In the genomic region with DNA sequence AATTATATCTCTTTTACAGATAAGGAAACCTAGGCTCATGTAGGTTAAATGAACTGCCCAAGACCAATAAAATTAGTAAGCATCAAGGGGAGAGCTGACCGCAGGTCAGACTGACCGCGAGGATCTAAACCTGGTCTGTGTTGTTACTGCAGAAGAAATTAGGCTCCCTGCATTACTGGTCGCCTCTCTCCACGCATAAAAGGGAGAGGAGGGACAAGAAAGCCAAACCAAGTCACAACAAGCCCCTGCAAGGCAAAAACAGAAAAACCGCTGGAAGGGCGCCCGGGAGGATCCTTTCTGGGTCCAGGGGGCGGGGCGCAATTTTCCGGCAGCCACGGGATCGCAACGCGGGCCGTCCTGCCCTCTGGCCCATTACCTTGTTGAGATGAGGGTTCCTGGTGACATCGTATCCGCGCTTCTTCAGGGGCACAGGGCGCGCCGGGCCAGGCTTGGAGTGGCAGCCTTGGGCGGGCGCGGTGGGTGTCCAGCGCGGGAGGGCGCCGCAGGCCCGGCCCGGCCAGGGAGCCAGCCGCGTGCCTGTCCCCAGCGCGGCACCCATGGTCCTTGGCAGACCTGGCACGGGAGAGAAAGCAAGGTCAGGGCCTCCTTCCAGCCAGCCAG, we compare ENCODE assay signal across 8 cellular contexts. TPM values are rescaled to one million over a fixed set of nuclear protein-coding genes. Genes with fewer than 3 reads are reported as not detected.
A peak's percentile ranks its signal among the peaks of the same experiment; 100 is the strongest.
DNase-seq lines count a peak whose midpoint lies in the region; ATAC-seq, FAIRE-seq and TF ChIP-seq lines count a peak whose summit lies in the region.

No MANE protein-coding gene starts in this region.

- BruUV-seq in endothelial cell of umbilical vein (replicated peaks; lab: Mats Ljungman, UMichigan), result no TSS peak

- H3K4me3 Mint-ChIP-seq in T-helper 17 cell (peak overlapping the region; percentile 87), mesothelial cell of epicardium (peak overlapping the region; percentile 76)

- no peaks in the 10 kb centered on the region for H4K20me1 ChIP-seq in endothelial cell of umbilical vein (replicated peaks; ENCODE audit: control insufficient read depth, extremely low read depth, insufficient read depth, low read length)

- TF ChIP-seq POLR2A in endothelial cell of umbilical vein (IDR thresholded peaks at IDR 0.05; ENCODE audit: low read depth, low read length) (no peak), testis (IDR thresholded peaks at IDR 0.05) (no peak)

- POLR2A ChIA-PET in endothelial cell of umbilical vein (lab: Charles Lee), result interaction anchor here (1.0 kb wide), 2 partner anchors 69 to 129 kb away, joined by 3 read pairs; partner anchors contain the start of gene PRSS23

- no peaks in the 10 kb centered on the region for H3K9me1 ChIP-seq in endothelial cell of umbilical vein (replicated peaks; ENCODE audit: control insufficient read depth, extremely low read depth, insufficient read depth, low read length)

- peak overlapping the region; percentile 74 for H2AFZ ChIP-seq in endothelial cell of umbilical vein (ENCODE audit: low read depth, low read length)

- peak overlapping the region; percentile 47 for H3K27ac Mint-ChIP-seq in T-helper 17 cell
- no peak overlapping the region for H3K27ac Mint-ChIP-seq in mesothelial cell of epicardium

- H3K9ac ChIP-seq in endothelial cell of umbilical vein (replicated peaks; ENCODE audit: extremely low read depth, insufficient read depth, low read length), result peak overlapping the region; percentile 91

- H3K27me3 Mint-ChIP-seq in T-helper 17 cell, result peaks cover 32% of the 10 kb centered on the region
- H3K27me3 Mint-ChIP-seq in mesothelial cell of epicardium (ENCODE audit: low read depth), result peaks cover 69% of the 10 kb centered on the region

- TF ChIP-seq CTCF in endothelial cell of umbilical vein (IDR thresholded peaks at IDR 0.05; ENCODE audit: extremely low read depth in 1 of 2, insufficient read depth in 1 of 2, low read depth in 1 of 2, low read length in 2 of 2) (no peak), mesothelial cell of epicardium (IDR thresholded peaks at IDR 0.05; ENCODE audit: unreplicated experiment) (no peak), testis (IDR thresholded peaks at IDR 0.05) (no peak)

- in situ Hi-C loops in KBM-7 (cut with MboI; ENCODE audit: low pct_unique_long_range_greater_than_20kb, low sequenced_read_pairs), result no loop called here

- CTCF ChIA-PET in endothelial cell of umbilical vein (lab: Charles Lee), result interaction anchor here (0.9 to 3.9 kb wide), 10 partner anchors 9 to 215 kb away, joined by 3 to 21 read pairs (median 5); partner anchors contain the start of gene PRSS23

- intact Hi-C loops in endothelial cell of umbilical vein (cut with micrococcal nuclease), result loop anchor here (1.0 to 5.0 kb wide), 10 partner anchors 38 to 215 kb away; no protein-coding TSS in a partner anchor
- intact Hi-C loops in testis (cut with DNase I; ENCODE audit: low total_unique reads), result no loop called here

- H3K4me1 ChIP-seq in endothelial cell of umbilical vein (ENCODE audit: control insufficient read depth, extremely low read depth, insufficient read depth, low read length), result peaks cover 31% of the 10 kb centered on the region
- H3K4me1 ChIP-seq in testis, result peaks cover 27% of the 10 kb centered on the region

- H3K36me3 Mint-ChIP-seq in T-helper 17 cell (ENCODE audit: low read depth) (peaks cover 2% of the 10 kb centered on the region), mesothelial cell of epicardium (no peaks in the 10 kb centered on the region)

- H3K4me3 ChIP-seq in endothelial cell of umbilical vein (replicated peaks in 1 of 3; ENCODE audit: insufficient read depth in 1 of 3, low read depth in 1 of 3, low read length in 3 of 3) (peak overlapping the region; percentile 60 to 88 (median 85)), testis (peak overlapping the region; percentile 72 to 88)

- DNase-seq in DMS 273 treated with DMSO at 0.1 percent for 48 hours (lab: John Stamatoyannopoulos, UW) (peak; percentile 23), T-helper 17 cell (no peak), endothelial cell of umbilical vein (ENCODE audit: low read depth, low spot score) (peak; percentile 45), mesothelial cell of epicardium (ENCODE audit: low spot score in 2 of 2, unreplicated experiment in 2 of 2) (peak in 1 of 2 experiments; percentile 42), testis (peak; percentile 86), KBM-7 (no peak)

- H3K27me3 ChIP-seq in endothelial cell of umbilical vein (ENCODE audit: control insufficient read depth in 2 of 2, insufficient read depth in 2 of 2, low read length in 2 of 2) (no peaks in the 10 kb centered on the region), testis (no peaks in the 10 kb centered on the region)

- H3K4me1 Mint-ChIP-seq in T-helper 17 cell, result peaks cover 10% of the 10 kb centered on the region
- peaks cover 8% of the 10 kb centered on the region for H3K4me1 Mint-ChIP-seq in mesothelial cell of epicardium

- no peaks in the 10 kb centered on the region for H3K9me3 Mint-ChIP-seq in mesothelial cell of epicardium

- H3K79me2 ChIP-seq in endothelial cell of umbilical vein (ENCODE audit: control insufficient read depth, insufficient read depth, low read length), result peaks cover 21% of the 10 kb centered on the region

- peak; percentile 33 for FAIRE-seq in endothelial cell of umbilical vein (lab: Jason Lieb, UNC)

- ATAC-seq in HG02642 (IDR thresholded peaks at IDR 0.05; ENCODE audit: poor library complexity, unreplicated experiment), result peak; percentile 34
- ATAC-seq in T-helper 17 cell, result no peak
- no peak for ATAC-seq in HG03571 (IDR thresholded peaks at IDR 0.05; ENCODE audit: unreplicated experiment)

- H3K27ac ChIP-seq in endothelial cell of umbilical vein (ENCODE audit: insufficient read depth, low read depth, low read length) (peak overlapping the region; percentile 91), testis (peak overlapping the region; percentile 94 to 98)

- H3K9me3 ChIP-seq in T-helper 17 cell (ENCODE audit: control insufficient read depth, low read length, poor library complexity, severe bottlenecking) (no peaks in the 10 kb centered on the region), endothelial cell of umbilical vein (replicated peaks; ENCODE audit: control insufficient read depth, insufficient read depth, low read length) (no peaks in the 10 kb centered on the region), testis (no peaks in the 10 kb centered on the region)

- peak overlapping the region; percentile 99 for H3K4me2 ChIP-seq in endothelial cell of umbilical vein (ENCODE audit: insufficient read depth, low read length)

- 0 to 1% methylated on average over 19 to 29 of the region's 36 CpGs for WGBS in testis, 2 donors

- no peaks in the 10 kb centered on the region for H3K36me3 ChIP-seq in endothelial cell of umbilical vein (ENCODE audit: control insufficient read depth in 2 of 2, extremely low read depth in 1 of 2, insufficient read depth in 2 of 2, low read length in 2 of 2)
- H3K36me3 ChIP-seq in testis (ENCODE audit: low read depth, missing control alignments), result no peaks in the 10 kb centered on the region

- dilution Hi-C loops in endothelial cell of umbilical vein (cut with MboI; ENCODE audit: extremely low pct_ligation_motif_present, low sequenced_read_pairs), result no loop called here

TF ChIP-seq in endothelial cell of umbilical vein, 7 proteins besides CTCF, POLR2A, EP300 and RAD21:
- no peak for TF ChIP-seq MYC (IDR thresholded peaks at IDR 0.05; ENCODE audit: low read depth, low read length)
- peak; percentile 53 for TF ChIP-seq POLR2AphosphoS5 (IDR thresholded peaks at IDR 0.05; ENCODE audit: insufficient read depth, low read depth, low read length)

RNA-seq across cellular contexts. Expression of gene ME3, which starts 0.9 kb away (rescaled TPM):
- 1 to 10 TPM; 2.7 to 3.3 TPM for total RNA-seq in T-helper 17 cell
- total RNA-seq in endothelial cell of umbilical vein, result 26.9 and 27.2 TPM in 2 replicates
- 30.4 and 36.8 TPM in 2 replicates for polyA plus RNA-seq in endothelial cell of umbilical vein
- polyA plus RNA-seq in endothelial cell of umbilical vein (2011; cell fraction: cytosol; rRNA removed), result 18.5 and 22.6 TPM in 2 replicates
- polyA plus RNA-seq in endothelial cell of umbilical vein (2011; cell fraction: nucleus; rRNA removed), result 172 and 174 TPM in 2 replicates
- polyA plus RNA-seq in endothelial cell of umbilical vein (2012), result 20.1 and 20.2 TPM in 2 replicates
- 65.4 and 90.5 TPM in 2 replicates for polyA minus RNA-seq in endothelial cell of umbilical vein
- 3.4 TPM for polyA minus RNA-seq in endothelial cell of umbilical vein (2011; cell fraction: cytosol; rRNA and poly(A)+ RNA removed)
- polyA minus RNA-seq in endothelial cell of umbilical vein (2011; cell fraction: nucleus; rRNA and poly(A)+ RNA removed), result 112 and 126 TPM in 2 replicates
- total RNA-seq in mesothelial cell of epicardium, result 8.4 to 11.8 TPM (median 9.9 TPM) in 3 replicates
- 100 to 1,000 TPM; 115 to 170 TPM for total RNA-seq in testis
- 26.7 TPM for polyA plus RNA-seq in testis (ENCODE audit: insufficient read depth, low read depth, low replicate concordance)

Comparison
In these comparisons a context has a peak if more than half of its experiments do, and no peak if none do; other contexts are left out.
1. DNase-seq: peak in DMS 273 treated with DMSO at 0.1 percent for 48 hours (single experiment), endothelial cell of umbilical vein (single experiment) and testis (single experiment); none in T-helper 17 cell (0 of 3) and KBM-7 (single experiment).